ENCODE assay signal across 1 cellular context in the genomic region with DNA sequence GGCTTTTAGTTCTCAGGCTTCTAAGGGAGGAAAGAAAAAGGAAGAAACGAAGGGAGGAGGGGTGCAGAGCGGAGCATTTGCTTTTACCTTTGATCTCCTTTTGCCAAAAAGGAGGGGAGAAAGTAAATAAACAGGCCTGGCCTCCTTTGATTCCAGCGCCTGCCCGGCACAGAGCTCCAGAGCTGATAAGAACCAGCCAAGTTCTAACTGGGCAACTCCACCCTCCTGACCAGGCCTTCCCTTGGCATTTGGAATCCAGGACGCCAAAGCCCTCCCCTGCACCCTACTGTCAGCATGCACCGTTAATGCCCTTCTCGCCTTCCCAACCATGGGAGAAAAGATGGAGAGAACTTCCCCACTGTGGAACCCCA.
TF ChIP-seq lines count a peak whose summit lies in the region.

No MANE protein-coding gene starts in this region.

TF ChIP-seq in liver, 16 proteins besides CTCF, POLR2A, EP300 and RAD21 (continued from another document):
- TF ChIP-seq, protein P1, sequence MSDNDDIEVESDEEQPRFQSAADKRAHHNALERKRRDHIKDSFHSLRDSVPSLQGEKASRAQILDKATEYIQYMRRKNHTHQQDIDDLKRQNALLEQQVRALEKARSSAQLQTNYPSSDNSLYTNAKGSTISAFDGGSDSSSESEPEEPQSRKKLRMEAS (IDR thresholded peaks at IDR 0.05): peak; percentile 75
